Comparison of ENCODE assay signal across 8 cellular contexts in the genomic region with DNA sequence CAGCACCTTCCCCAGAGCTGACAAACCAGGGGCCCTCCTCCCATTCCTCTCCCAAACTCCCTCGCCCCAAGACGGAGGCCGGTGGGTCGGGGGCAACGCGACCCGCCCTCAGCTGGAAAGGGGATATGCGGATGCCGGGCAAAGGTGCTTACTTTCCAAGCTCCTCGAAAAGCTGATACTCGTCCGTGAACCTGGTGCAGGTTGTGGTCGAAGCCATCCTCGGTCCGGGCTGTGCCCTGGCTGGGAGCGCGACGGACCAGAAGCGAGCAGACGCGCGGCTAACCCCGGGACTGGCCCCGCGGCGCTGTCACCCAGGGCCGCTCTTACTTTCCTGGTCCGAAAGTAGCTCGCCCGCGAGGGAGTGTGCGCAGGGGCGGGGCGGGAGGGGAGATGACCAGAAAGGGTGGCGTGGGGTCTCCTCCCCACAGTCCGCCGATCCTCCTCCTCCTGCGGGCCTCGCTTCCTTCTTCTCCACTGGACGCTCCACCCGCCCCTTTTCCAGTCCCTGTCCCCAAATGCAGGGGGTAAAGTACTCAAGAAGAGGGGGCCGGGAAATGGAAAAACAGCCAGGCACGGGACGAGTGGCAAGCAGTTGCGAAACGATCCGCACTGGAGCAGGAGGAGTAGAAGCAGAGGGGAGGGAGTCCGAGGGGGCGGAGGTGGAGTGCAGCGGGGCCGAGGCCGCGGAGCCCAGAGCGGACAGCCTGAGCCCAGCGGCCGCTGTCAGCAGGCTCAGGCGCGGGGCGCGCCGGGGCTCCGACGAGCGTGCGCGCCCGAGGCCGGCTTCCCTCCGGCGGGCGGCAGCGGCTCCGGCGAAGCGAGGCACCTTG. TPM values are rescaled to one million over a fixed set of nuclear protein-coding genes. Genes with fewer than 3 reads are reported as not detected.
DNase-seq lines count a peak whose midpoint lies in the region; ATAC-seq and TF ChIP-seq lines count a peak whose summit lies in the region.

No MANE protein-coding gene starts in this region.

- H3F3A ChIP-seq in smooth muscle cell (ENCODE audit: low read depth): peaks cover 13% of the 10 kb centered on the region

- H2AFZ ChIP-seq in smooth muscle cell (ENCODE audit: low read depth): peak overlapping the region; percentile 92

- H3K27ac ChIP-seq in VCaP (peak overlapping the region; percentile 96), smooth muscle cell (ENCODE audit: low read depth) (peak overlapping the region; percentile 97)

- DNase-seq in GM10248 (ENCODE audit: extremely low spot score): peak; percentile 64
- no peak for DNase-seq in LNCaP clone FGC (ENCODE audit: low read depth)
- DNase-seq in central memory CD4-positive, alpha-beta T cell: peak; percentile 19
- DNase-seq in inferior parietal cortex (ENCODE audit: extremely low spot score): peak; percentile 42
- DNase-seq in smooth muscle cell (lab: John Stamatoyannopoulos, UW; ENCODE audit: unreplicated experiment): peak; percentile 78

- H3K4me3 ChIP-seq in LNCaP clone FGC (ENCODE audit: low read depth, low read length): peak overlapping the region; percentile 67
- peak overlapping the region; percentile 91 for H3K4me3 ChIP-seq in smooth muscle cell

- H3K27me3 ChIP-seq in smooth muscle cell (ENCODE audit: low read depth): no peaks in the 10 kb centered on the region

- TF ChIP-seq CTCF in GM10248 (IDR thresholded peaks at IDR 0.05; ENCODE audit: control extremely low read depth, extremely low read depth, low read depth, missing control alignments) (no peak), LNCaP clone FGC (IDR thresholded peaks at IDR 0.05; ENCODE audit: control insufficient read depth, extremely low read depth, insufficient read depth) (no peak), VCaP (conservative IDR thresholded peaks at IDR 0.05) (no peak), smooth muscle cell (IDR thresholded peaks at IDR 0.05; ENCODE audit: borderline replicate concordance, insufficient read depth, poor library complexity, severe bottlenecking) (no peak)

- H3K4me1 ChIP-seq in smooth muscle cell (ENCODE audit: low read depth): peaks cover 32% of the 10 kb centered on the region

- peak; percentile 22 for ATAC-seq in GM21737 (IDR thresholded peaks at IDR 0.05; ENCODE audit: unreplicated experiment)
- ATAC-seq in HG03520 (IDR thresholded peaks at IDR 0.05; ENCODE audit: unreplicated experiment): no peak

- no peaks in the 10 kb centered on the region for H4K20me1 ChIP-seq in smooth muscle cell (ENCODE audit: low read depth)

- H3K36me3 ChIP-seq in smooth muscle cell (ENCODE audit: low read depth): no peaks in the 10 kb centered on the region

- no peaks in the 10 kb centered on the region for H3K9me3 ChIP-seq in smooth muscle cell (replicated peaks; ENCODE audit: low read depth)

- WGBS in smooth muscle cell (ENCODE audit: low lambda C conversion rate): 2% methylated on average over 64 of the region's 75 CpGs

- H3K4me2 ChIP-seq in smooth muscle cell: peak overlapping the region; percentile 90

- H3K9ac ChIP-seq in smooth muscle cell (ENCODE audit: low read depth): peak overlapping the region; percentile 91

- H3K79me2 ChIP-seq in smooth muscle cell (ENCODE audit: low read depth): peaks cover 37% of the 10 kb centered on the region

- CTCF ChIA-PET in GM10248 (lab: Yijun Ruan, JAX): interaction anchor here (0.7 to 1.5 kb wide), 7 partner anchors 73 to 216 kb away, joined by 3 to 6 read pairs (median 3); no protein-coding TSS in a partner anchor

- POLR2A ChIA-PET in GM10248 (lab: Yijun Ruan, JAX): no interaction called here

RNA-seq across cellular contexts. Expression of a gene that starts 0.5 kb away (rescaled TPM):
- 36.0 and 45.3 TPM in 2 replicates for total RNA-seq in smooth muscle cell
- polyA plus RNA-seq in smooth muscle cell: 14.2 and 17.2 TPM in 2 replicates
